Comparison of ENCODE assay signal across 17 cellular contexts in genomic region chr7:67553378-67553777, GRCh38.
"Had no signal": no experiment of that assay in that cellular context is flagged by ENCODE, and none has a peak within 500 bp of the region (broad histone marks: within the 10 kb centered on the region; RNA-seq: fewer than 3 reads in every experiment).

No MANE protein-coding gene starts in this region.

- ATAC-seq: activated CD4-positive, alpha-beta T cell treated with anti-CD3 and anti-CD28 coated beads for 36 hours; activated T-cell treated with anti-CD3 and anti-CD28 coated beads, Interleukin-2, amount 50 U/mL, for 4 hours; heart left ventricle; left colon; naive thymus-derived CD8-positive, alpha-beta T cell had no signal

- H3K4me3 ChIP-seq: coronary artery, heart left ventricle had no signal

- H3K4me1 ChIP-seq: heart left ventricle had no signal

- H3K36me3 ChIP-seq: heart left ventricle had no signal

- DNase-seq: activated B cell treated with CpG ODN at 0.5 μM for 24 hours; activated CD4-positive, alpha-beta T cell treated with anti-CD3 and anti-CD28 coated beads for 36 hours; activated CD4-positive, alpha-beta T cell treated with anti-CD3 and anti-CD28 coated beads, Interleukin-2, amount 50 U/mL, for 4 hours; activated CD8-positive, alpha-beta memory T cell treated with anti-CD3 and anti-CD28 coated beads, Interleukin-2, amount 50 U/mL, for 48 hours; activated naive CD4-positive, alpha-beta T cell treated with Interleukin-2 at 50 U/mL for 16 hours; activated naive CD8-positive, alpha-beta T cell treated with anti-CD3 and anti-CD28 coated beads for 36 hours; activated T-cell treated with anti-CD3 and anti-CD28 coated beads, Interleukin-2, amount 50 U/mL, for 4 hours; heart left ventricle; islet precursor cell; left colon; mammary epithelial cell; naive thymus-derived CD8-positive, alpha-beta T cell; stimulated activated CD4-positive, alpha-beta T cell treated with anti-CD3 and anti-CD28 coated beads, Interleukin-4, amount 100 ng/mL, for 24 hours; stimulated activated naive CD4-positive, alpha-beta T cell treated with Interleukin-2 at 50 U/mL for 16 hours; T1000 had no signal

- H3K27ac ChIP-seq: coronary artery, epithelial cell of prostate, heart left ventricle had no signal
